12 cellular contexts compared by ENCODE assay signal in the genomic region with DNA sequence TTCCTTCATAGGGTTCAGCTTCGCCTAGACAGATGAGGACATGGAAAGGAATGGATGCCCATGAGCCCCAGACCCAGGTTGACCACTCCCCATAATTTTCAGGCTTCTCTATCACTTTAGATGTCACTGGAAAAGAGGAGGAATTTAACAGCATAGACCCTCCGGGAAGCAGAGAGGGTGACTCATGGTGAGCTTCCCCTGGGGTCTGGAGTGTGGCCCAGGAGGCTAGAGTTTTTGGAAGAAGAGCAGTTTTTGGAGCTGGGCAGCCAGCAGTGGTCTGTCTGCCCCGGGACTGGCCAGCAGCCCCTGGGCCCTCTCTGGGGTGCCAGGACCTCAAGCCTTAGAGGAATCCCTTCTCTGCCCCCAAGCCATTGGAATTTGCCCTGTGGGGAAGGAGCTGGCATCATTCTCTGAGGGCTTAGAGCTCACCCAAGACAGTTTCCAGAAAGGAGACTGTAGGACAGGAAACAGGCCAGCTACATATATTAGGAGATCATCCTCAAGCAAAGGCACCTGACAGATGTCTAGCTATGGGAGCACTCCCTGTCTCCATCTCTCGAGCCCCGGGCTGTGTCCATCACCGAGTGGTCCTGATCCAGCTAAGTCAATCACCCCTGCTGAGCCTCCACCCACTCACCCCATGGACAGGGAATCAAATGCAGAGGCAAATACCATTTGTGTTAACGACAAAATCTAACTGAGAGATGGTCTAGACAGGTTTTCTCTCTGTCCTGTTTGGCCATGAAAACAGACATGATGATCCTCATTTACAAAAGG.
"Had no signal": no experiment of that assay in that cellular context is flagged by ENCODE, and none has a peak within 500 bp of the region (broad histone marks: within the 10 kb centered on the region; RNA-seq: fewer than 3 reads in every experiment).

No MANE protein-coding gene starts in this region.

- ATAC-seq: activated CD4-positive, CD25-positive, alpha-beta regulatory T cell treated with anti-CD3 and anti-CD28 coated beads, Interleukin-2, amount 50 U/mL, for 24 hours; activated naive CD8-positive, alpha-beta T cell treated with anti-CD3 and anti-CD28 coated beads, Interleukin-2, amount 50 U/mL, for 24 hours; foreskin keratinocyte; lower lobe of right lung; stimulated activated naive CD8-positive, alpha-beta T cell treated with anti-CD3 and anti-CD28 coated beads, Interleukin-15, amount 100 ng/mL, for 72 hours had no signal

- H3K4me1 Mint-ChIP-seq: activated naive CD8-positive, alpha-beta T cell treated with anti-CD3 and anti-CD28 coated beads, Interleukin-2, amount 50 U/mL, for 24 hours; immature natural killer cell had no signal

- H3K36me3 Mint-ChIP-seq: immature natural killer cell had no signal

- H3K27me3 ChIP-seq: right lobe of liver, testis had no signal

- H3K4me1 ChIP-seq: foreskin keratinocyte, lower lobe of right lung, right lobe of liver, testis had no signal

- H3K9me3 Mint-ChIP-seq: activated naive CD8-positive, alpha-beta T cell treated with anti-CD3 and anti-CD28 coated beads, Interleukin-2, amount 50 U/mL, for 24 hours; immature natural killer cell; neural crest cell; stimulated activated naive CD8-positive, alpha-beta T cell treated with anti-CD3 and anti-CD28 coated beads, Interleukin-15, amount 100 ng/mL, for 72 hours had no signal

- DNase-seq: activated CD4-positive, alpha-beta T cell treated with anti-CD3 and anti-CD28 coated beads, Interleukin-2, amount 50 U/mL, for 1 hour; activated naive CD4-positive, alpha-beta T cell treated with Interleukin-2 at 50 U/mL for 16 hours; activated naive CD8-positive, alpha-beta T cell treated with anti-CD3 and anti-CD28 coated beads, Interleukin-2, amount 50 U/mL, for 24 hours; immature natural killer cell; lower lobe of right lung; midbrain; right lobe of liver; stimulated activated naive CD8-positive, alpha-beta T cell treated with anti-CD3 and anti-CD28 coated beads, Interleukin-15, amount 100 ng/mL, for 72 hours; testis had no signal

- H3K27ac Mint-ChIP-seq: activated naive CD8-positive, alpha-beta T cell treated with anti-CD3 and anti-CD28 coated beads, Interleukin-2, amount 50 U/mL, for 24 hours; immature natural killer cell had no signal

- H3K27ac ChIP-seq: foreskin keratinocyte, lower lobe of right lung, right lobe of liver, testis had no signal

- H3K36me3 ChIP-seq: lower lobe of right lung, right lobe of liver had no signal

- H3K4me3 Mint-ChIP-seq: activated naive CD8-positive, alpha-beta T cell treated with anti-CD3 and anti-CD28 coated beads, Interleukin-2, amount 50 U/mL, for 24 hours; immature natural killer cell; neural crest cell; stimulated activated naive CD8-positive, alpha-beta T cell treated with anti-CD3 and anti-CD28 coated beads, Interleukin-15, amount 100 ng/mL, for 72 hours had no signal

- H3K4me3 ChIP-seq: lower lobe of right lung, right lobe of liver, testis had no signal

- H3K9me3 ChIP-seq: lower lobe of right lung, right lobe of liver, testis had no signal
